Comparison of ENCODE assay signal across 1 cellular context in the genomic region with DNA sequence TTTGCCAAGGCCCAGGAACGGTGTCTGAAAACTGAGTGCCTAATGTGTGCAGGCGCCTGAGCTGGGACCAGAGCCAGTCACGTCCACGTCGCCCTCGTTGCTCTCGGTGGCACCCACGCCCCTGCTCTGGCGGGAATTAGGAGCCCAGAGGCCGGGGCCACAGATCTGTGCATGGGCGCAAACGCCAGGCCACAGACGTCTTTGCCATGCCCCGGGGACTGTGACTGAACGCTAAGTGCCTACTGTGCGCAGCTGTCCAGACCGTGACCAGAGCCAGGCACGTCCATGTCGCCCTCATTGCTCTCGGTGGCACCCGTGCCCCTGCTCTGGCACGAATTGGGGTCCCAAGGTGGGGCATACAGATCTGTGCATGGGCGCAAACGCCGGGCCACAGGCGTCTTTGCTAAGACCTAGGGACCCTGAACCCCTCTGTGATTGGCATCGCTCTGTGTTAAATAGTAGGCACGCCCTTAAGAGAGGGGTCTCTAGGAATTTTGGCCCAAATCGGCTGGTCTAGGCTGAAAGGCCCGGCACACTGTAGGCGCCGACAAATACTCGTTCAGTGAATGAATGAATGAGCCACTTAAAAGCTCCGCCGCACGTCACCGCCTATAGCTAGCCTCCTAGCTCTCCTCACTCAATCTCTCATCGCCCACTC.
TF ChIP-seq lines count a peak whose summit lies in the region.

No MANE protein-coding gene starts in this region.

TF ChIP-seq in HEK293, 187 proteins besides CTCF, POLR2A, EP300 and RAD21 (continued from another document):
- TF ChIP-seq, protein P1, sequence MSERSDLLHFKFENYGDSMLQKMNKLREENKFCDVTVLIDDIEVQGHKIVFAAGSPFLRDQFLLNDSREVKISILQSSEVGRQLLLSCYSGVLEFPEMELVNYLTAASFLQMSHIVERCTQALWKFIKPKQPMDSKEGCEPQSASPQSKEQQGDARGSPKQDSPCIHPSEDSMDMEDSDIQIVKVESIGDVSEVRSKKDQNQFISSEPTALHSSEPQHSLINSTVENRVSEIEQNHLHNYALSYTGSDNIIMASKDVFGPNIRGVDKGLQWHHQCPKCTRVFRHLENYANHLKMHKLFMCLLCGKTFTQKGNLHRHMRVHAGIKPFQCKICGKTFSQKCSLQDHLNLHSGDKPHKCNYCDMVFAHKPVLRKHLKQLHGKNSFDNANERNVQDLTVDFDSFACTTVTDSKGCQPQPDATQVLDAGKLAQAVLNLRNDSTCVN (tag by site-specific recombination; optimal IDR thresholded peaks at IDR 0.05), result no peak
- TF ChIP-seq, protein P2, sequence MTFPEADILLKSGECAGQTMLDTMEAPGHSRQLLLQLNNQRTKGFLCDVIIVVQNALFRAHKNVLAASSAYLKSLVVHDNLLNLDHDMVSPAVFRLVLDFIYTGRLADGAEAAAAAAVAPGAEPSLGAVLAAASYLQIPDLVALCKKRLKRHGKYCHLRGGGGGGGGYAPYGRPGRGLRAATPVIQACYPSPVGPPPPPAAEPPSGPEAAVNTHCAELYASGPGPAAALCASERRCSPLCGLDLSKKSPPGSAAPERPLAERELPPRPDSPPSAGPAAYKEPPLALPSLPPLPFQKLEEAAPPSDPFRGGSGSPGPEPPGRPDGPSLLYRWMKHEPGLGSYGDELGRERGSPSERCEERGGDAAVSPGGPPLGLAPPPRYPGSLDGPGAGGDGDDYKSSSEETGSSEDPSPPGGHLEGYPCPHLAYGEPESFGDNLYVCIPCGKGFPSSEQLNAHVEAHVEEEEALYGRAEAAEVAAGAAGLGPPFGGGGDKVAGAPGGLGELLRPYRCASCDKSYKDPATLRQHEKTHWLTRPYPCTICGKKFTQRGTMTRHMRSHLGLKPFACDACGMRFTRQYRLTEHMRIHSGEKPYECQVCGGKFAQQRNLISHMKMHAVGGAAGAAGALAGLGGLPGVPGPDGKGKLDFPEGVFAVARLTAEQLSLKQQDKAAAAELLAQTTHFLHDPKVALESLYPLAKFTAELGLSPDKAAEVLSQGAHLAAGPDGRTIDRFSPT (tag by site-specific recombination; IDR thresholded peaks at IDR 0.05), result 0 out of 2 replicates have a peak, but pooled peaks have one; percentile 62
- no peak for TF ChIP-seq ZNF843 (tag by site-specific recombination; IDR thresholded peaks at IDR 0.05)
- no peak for TF ChIP-seq ZNF423 (tag by site-specific recombination; IDR thresholded peaks at IDR 0.05)
- TF ChIP-seq ZBTB48 (tag by site-specific recombination; IDR thresholded peaks at IDR 0.05), result 0 out of 2 replicates have a peak, but pooled peaks have one; percentile 1
- no peak for TF ChIP-seq GLI4 (tag by site-specific recombination; IDR thresholded peaks at IDR 0.05)
- TF ChIP-seq GLIS2 (tag by site-specific recombination; IDR thresholded peaks at IDR 0.05), result no peak
- TF ChIP-seq, protein P3, sequence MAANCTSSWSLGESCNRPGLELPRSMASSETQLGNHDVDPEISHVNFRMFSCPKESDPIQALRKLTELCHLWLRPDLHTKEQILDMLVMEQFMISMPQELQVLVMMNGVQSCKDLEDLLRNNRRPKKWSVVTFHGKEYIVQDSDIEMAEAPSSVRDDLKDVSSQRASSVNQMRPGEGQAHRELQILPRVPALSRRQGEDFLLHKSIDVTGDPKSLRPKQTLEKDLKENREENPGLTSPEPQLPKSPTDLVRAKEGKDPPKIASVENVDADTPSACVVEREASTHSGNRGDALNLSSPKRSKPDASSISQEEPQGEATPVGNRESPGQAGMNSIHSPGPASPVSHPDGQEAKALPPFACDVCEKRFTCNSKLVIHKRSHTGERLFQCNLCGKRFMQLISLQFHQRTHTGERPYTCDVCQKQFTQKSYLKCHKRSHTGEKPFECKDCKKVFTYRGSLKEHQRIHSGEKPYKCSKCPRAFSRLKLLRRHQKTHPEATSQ (tag by site-specific recombination; IDR thresholded peaks at IDR 0.05), result no peak
- TF ChIP-seq HOXA7 (CRISPR knock-in tag; IDR thresholded peaks at IDR 0.05; ENCODE audit: borderline replicate concordance), result no peak
- TF ChIP-seq ZNF2 (tag by site-specific recombination; IDR thresholded peaks at IDR 0.05), result no peak
- no peak for TF ChIP-seq ZNF514 (tag by site-specific recombination; IDR thresholded peaks at IDR 0.05)
- no peak for TF ChIP-seq ZNF404 (tag by site-specific recombination; IDR thresholded peaks at IDR 0.05)
- no peak for TF ChIP-seq ZNF670 (tag by site-specific recombination; IDR thresholded peaks at IDR 0.05; ENCODE audit: low read depth)
- TF ChIP-seq ZNF768 (tag by site-specific recombination; IDR thresholded peaks at IDR 0.05), result no peak
- TF ChIP-seq ZNF311 (tag by site-specific recombination; IDR thresholded peaks at IDR 0.05; ENCODE audit: borderline replicate concordance), result no peak
- no peak for TF ChIP-seq ZNF701 (tag by site-specific recombination; IDR thresholded peaks at IDR 0.05)
- TF ChIP-seq, protein P4, sequence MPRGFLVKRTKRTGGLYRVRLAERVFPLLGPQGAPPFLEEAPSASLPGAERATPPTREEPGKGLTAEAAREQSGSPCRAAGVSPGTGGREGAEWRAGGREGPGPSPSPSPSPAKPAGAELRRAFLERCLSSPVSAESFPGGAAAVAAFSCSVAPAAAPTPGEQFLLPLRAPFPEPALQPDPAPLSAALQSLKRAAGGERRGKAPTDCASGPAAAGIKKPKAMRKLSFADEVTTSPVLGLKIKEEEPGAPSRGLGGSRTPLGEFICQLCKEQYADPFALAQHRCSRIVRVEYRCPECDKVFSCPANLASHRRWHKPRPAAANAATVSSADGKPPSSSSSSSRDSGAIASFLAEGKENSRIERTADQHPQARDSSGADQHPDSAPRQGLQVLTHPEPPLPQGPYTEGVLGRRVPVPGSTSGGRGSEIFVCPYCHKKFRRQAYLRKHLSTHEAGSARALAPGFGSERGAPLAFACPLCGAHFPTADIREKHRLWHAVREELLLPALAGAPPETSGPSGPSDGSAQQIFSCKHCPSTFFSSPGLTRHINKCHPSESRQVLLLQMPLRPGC (tag by site-specific recombination; IDR thresholded peaks at IDR 0.05), result no peak
- TF ChIP-seq TRIM28 (IDR thresholded peaks at IDR 0.05; ENCODE audit: borderline replicate concordance, low read length), result no peak
- no peak for TF ChIP-seq ZFP41 (tag by site-specific recombination; IDR thresholded peaks at IDR 0.05; ENCODE audit: borderline replicate concordance)
- no peak; the same call in 1 of the 2 replicates for TF ChIP-seq ZBTB8A (tag by site-specific recombination; IDR thresholded peaks at IDR 0.05)
- TF ChIP-seq ZNF747 (tag by site-specific recombination; IDR thresholded peaks at IDR 0.05), result no peak
- TF ChIP-seq ZNF521 (tag by site-specific recombination; IDR thresholded peaks at IDR 0.05), result no peak
- no peak for TF ChIP-seq ZNF549 (tag by site-specific recombination; IDR thresholded peaks at IDR 0.05)
- TF ChIP-seq ZNF623 (tag by site-specific recombination; IDR thresholded peaks at IDR 0.05), result no peak; the same call in 1 of the 2 replicates
- 0 out of 2 replicates have a peak, but pooled peaks have one; percentile 8 for TF ChIP-seq ZSCAN23 (tag by site-specific recombination; IDR thresholded peaks at IDR 0.05)
- no peak for TF ChIP-seq SP2 (tag by site-specific recombination; IDR thresholded peaks at IDR 0.05)
- no peak for TF ChIP-seq ZNF184 (tag by site-specific recombination; IDR thresholded peaks at IDR 0.05)
- no peak for TF ChIP-seq ZNF660 (tag by site-specific recombination; IDR thresholded peaks at IDR 0.05)
- TF ChIP-seq ZNF112 (tag by site-specific recombination; IDR thresholded peaks at IDR 0.05), result no peak
- TF ChIP-seq, protein P5, sequence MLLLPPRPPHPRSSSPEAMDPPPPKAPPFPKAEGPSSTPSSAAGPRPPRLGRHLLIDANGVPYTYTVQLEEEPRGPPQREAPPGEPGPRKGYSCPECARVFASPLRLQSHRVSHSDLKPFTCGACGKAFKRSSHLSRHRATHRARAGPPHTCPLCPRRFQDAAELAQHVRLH (tag by site-specific recombination; IDR thresholded peaks at IDR 0.05), result no peak
- TF ChIP-seq, protein P6, sequence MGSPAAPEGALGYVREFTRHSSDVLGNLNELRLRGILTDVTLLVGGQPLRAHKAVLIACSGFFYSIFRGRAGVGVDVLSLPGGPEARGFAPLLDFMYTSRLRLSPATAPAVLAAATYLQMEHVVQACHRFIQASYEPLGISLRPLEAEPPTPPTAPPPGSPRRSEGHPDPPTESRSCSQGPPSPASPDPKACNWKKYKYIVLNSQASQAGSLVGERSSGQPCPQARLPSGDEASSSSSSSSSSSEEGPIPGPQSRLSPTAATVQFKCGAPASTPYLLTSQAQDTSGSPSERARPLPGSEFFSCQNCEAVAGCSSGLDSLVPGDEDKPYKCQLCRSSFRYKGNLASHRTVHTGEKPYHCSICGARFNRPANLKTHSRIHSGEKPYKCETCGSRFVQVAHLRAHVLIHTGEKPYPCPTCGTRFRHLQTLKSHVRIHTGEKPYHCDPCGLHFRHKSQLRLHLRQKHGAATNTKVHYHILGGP (tag by site-specific recombination; IDR thresholded peaks at IDR 0.05), result no peak
- TF ChIP-seq ZNF302 (tag by site-specific recombination; IDR thresholded peaks at IDR 0.05; ENCODE audit: low read depth), result no peak
- no peak for TF ChIP-seq ZBTB20 (tag by site-specific recombination; IDR thresholded peaks at IDR 0.05)
- no peak for TF ChIP-seq HOXD13 (CRISPR knock-in tag; IDR thresholded peaks at IDR 0.05; ENCODE audit: borderline replicate concordance)
- no peak for TF ChIP-seq ZNF544 (tag by site-specific recombination; IDR thresholded peaks at IDR 0.05)
- TF ChIP-seq, protein P7, sequence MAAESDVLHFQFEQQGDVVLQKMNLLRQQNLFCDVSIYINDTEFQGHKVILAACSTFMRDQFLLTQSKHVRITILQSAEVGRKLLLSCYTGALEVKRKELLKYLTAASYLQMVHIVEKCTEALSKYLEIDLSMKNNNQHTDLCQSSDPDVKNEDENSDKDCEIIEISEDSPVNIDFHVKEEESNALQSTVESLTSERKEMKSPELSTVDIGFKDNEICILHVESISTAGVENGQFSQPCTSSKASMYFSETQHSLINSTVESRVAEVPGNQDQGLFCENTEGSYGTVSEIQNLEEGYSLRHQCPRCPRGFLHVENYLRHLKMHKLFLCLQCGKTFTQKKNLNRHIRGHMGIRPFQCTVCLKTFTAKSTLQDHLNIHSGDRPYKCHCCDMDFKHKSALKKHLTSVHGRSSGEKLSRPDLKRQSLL (tag by site-specific recombination; IDR thresholded peaks at IDR 0.05), result peak; percentile 93
- TF ChIP-seq ZNF146 (tag by site-specific recombination; IDR thresholded peaks at IDR 0.05), result 0 out of 2 replicates have a peak, but pooled peaks have one; percentile 6
- TF ChIP-seq KLF7 (tag by site-specific recombination; IDR thresholded peaks at IDR 0.05; ENCODE audit: borderline replicate concordance), result no peak
- no peak for TF ChIP-seq ZNF37A (tag by site-specific recombination; IDR thresholded peaks at IDR 0.05)
- no peak for TF ChIP-seq WT1 (tag by site-specific recombination; IDR thresholded peaks at IDR 0.05)
- peak; percentile 72; the same call in 1 of the 2 replicates for TF ChIP-seq ZSCAN30 (tag by site-specific recombination; IDR thresholded peaks at IDR 0.05)
- no peak for TF ChIP-seq GLIS1 (tag by site-specific recombination; IDR thresholded peaks at IDR 0.05)
- TF ChIP-seq REPIN1 (tag by site-specific recombination; IDR thresholded peaks at IDR 0.05; ENCODE audit: low read depth), result no peak
- TF ChIP-seq HOXC10 (CRISPR knock-in tag; IDR thresholded peaks at IDR 0.05), result no peak
- TF ChIP-seq ZNF223 (tag by site-specific recombination; IDR thresholded peaks at IDR 0.05), result no peak
TF ChIP-seq in HEK293: peak in this region for 7.
